8 cellular contexts compared by ENCODE assay signal in the genomic region with DNA sequence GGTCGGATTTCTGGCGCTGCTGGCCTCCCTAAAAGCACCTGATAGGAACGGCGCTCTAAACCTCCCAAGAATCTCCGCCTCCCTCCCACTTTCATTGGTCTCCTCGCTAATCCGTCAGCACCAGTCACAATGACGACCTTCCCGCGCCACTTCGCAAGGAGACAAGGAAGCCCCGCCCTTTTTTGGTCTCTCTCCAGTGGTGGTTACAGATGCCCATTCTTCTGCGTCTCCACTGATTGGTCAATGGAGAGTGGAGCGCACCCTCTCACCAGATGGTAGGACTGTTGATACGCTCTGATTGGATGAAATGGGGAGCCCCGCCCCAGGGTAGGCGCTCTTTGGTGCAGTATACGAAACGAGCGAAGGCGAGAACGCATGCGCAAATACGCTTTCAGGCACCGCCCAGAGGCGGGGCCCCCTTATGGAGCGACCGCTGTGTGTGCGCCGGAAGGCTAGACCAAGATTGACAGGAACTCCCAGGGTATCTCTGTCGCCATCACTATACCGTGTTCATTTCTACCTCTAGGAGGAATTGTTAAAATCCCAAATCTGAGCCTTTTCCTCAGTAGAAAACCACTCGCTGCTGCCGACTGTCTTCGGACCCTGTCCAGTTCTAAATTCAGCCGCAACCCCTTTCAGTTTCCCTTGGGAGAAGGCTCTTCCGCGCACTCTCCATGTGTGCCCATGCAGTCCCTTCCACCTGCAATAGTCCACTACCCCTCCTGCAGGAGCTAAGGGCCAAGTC. TPM values are rescaled to one million over a fixed set of nuclear protein-coding genes. Genes with fewer than 3 reads are reported as not detected.
DNase-seq lines count a peak whose midpoint lies in the region; ATAC-seq and TF ChIP-seq lines count a peak whose summit lies in the region.

No MANE protein-coding gene starts in this region.

- in situ Hi-C loops in astrocyte of the cerebellum (cut with HindIII; ENCODE audit: low sequenced_read_pairs): no loop called here

- DNase-seq in NCI-H2029 (lab: John Stamatoyannopoulos, UW) (peak; percentile 100), T-helper 9 cell (peak; percentile 92), astrocyte of the cerebellum (ENCODE audit: low read depth) (peak; percentile 100), hepatic stellate cell (ENCODE audit: low spot score) (peak; percentile 99), putamen (ENCODE audit: low spot score) (peak; percentile 100), vagina (ENCODE audit: extremely low spot score in 2 of 2) (peak; percentile 100)

- intact Hi-C loops in vagina (cut with DNase I): loop anchor here (5.0 kb wide), 1 partner anchor 203 kb away; a partner anchor contains a TSS

- peak; percentile 81 to 96 for TF ChIP-seq POLR2A in vagina (IDR thresholded peaks at IDR 0.05)

- peak; percentile 10 for TF ChIP-seq CTCF in astrocyte of the cerebellum (IDR thresholded peaks at IDR 0.05; ENCODE audit: low read depth, low read length, missing control alignments)
- TF ChIP-seq CTCF in vagina (IDR thresholded peaks at IDR 0.05): peak in 1 of 3 experiments; percentile 43

- peak overlapping the region; percentile 100 for H3K27ac ChIP-seq in vagina

- peaks cover 11 to 24% of the 10 kb centered on the region in 2 donors for H3K36me3 ChIP-seq in vagina

- H3K4me1 ChIP-seq in vagina: peaks cover 51% of the 10 kb centered on the region

- H3K4me3 ChIP-seq in astrocyte of the cerebellum (ENCODE audit: low read depth, low read length) (peak overlapping the region; percentile 79), vagina (peak overlapping the region; percentile 93 to 96)

- no peaks in the 10 kb centered on the region for H3K27me3 ChIP-seq in vagina

- ATAC-seq in GM18508 (IDR thresholded peaks at IDR 0.05; ENCODE audit: insufficient read depth, unreplicated experiment) (peak; percentile 67), HG02981 (IDR thresholded peaks at IDR 0.05; ENCODE audit: unreplicated experiment) (peak; percentile 62)

- H3K9me3 ChIP-seq in vagina: no peaks in the 10 kb centered on the region

RNA-seq across cellular contexts. Expression of a gene that starts 0.6 kb away (rescaled TPM):
- total RNA-seq in vagina: 190 TPM

RNA-seq across cellular contexts. Expression of a gene that starts 18.8 kb away (rescaled TPM):
- total RNA-seq in vagina: 158 TPM

RNA-seq across cellular contexts. Expression of a gene that starts 27.7 kb away (rescaled TPM):
- 7.4 TPM for total RNA-seq in vagina

RNA-seq across cellular contexts. Expression of a gene that starts 37.7 kb away (rescaled TPM):
- total RNA-seq in vagina: not detected

RNA-seq across cellular contexts. Expression of a gene that starts 49.0 kb away (rescaled TPM):
- total RNA-seq in vagina: 51.6 TPM

Comparison
In these comparisons a context has a peak if more than half of its experiments do, and no peak if none do; other contexts are left out.
1. Peak in every context shown above with its lines: DNase-seq, ATAC-seq, H3K4me3 ChIP-seq and H3K27ac ChIP-seq.